11 cellular contexts compared by ENCODE assay signal in genomic region chr1:78691995-78692747, GRCh38. TPM values are rescaled to one million over a fixed set of nuclear protein-coding genes. Genes with fewer than 3 reads are reported as not detected.
A peak's percentile ranks its signal among the peaks of the same experiment; 100 is the strongest.
DNase-seq lines count a peak whose midpoint lies in the region; TF ChIP-seq lines count a peak whose summit lies in the region.
"Had no signal": no experiment of that assay in that cellular context is flagged by ENCODE, and none has a peak within 500 bp of the region (broad histone marks: within the 10 kb centered on the region; RNA-seq: fewer than 3 reads in every experiment).

No MANE protein-coding gene starts in this region.

- H3K4me3 ChIP-seq in HEK293 (ENCODE audit: low read depth, low read length) (no peak overlapping the region), fibroblast of the aortic adventitia (ENCODE audit: low read depth, low read length) (no peak overlapping the region), prostate gland (no peak overlapping the region), lower leg skin (ENCODE audit: low read depth, poor library complexity, severe bottlenecking) (no peak overlapping the region)

- H3K27ac ChIP-seq in HEK293 (ENCODE audit: extremely low read depth, low read depth, low read length): no peak overlapping the region
- no peak overlapping the region for H3K27ac ChIP-seq in prostate gland

- no peak for TF ChIP-seq POLR2A in prostate gland (IDR thresholded peaks at IDR 0.05)
- no peak for TF ChIP-seq POLR2A in lower leg skin (IDR thresholded peaks at IDR 0.05)

- no peak for TF ChIP-seq CTCF in HEK293 (tag by site-specific recombination; IDR thresholded peaks at IDR 0.05)
- TF ChIP-seq CTCF in fibroblast of the aortic adventitia (IDR thresholded peaks at IDR 0.05; ENCODE audit: insufficient read depth, low read length): no peak
- TF ChIP-seq CTCF in prostate gland (IDR thresholded peaks at IDR 0.05): no peak
- no peak for TF ChIP-seq CTCF in lower leg skin (IDR thresholded peaks at IDR 0.05)

- H3K36me3 ChIP-seq in HEK293 (ENCODE audit: control insufficient read depth in 2 of 2, insufficient read depth in 1 of 2, low read length in 2 of 2) (no peaks in the 10 kb centered on the region), prostate gland (no peaks in the 10 kb centered on the region)

- H3K4me1 ChIP-seq in HEK293 (ENCODE audit: control insufficient read depth, insufficient read depth, low read length) (no peaks in the 10 kb centered on the region), prostate gland (replicated peaks) (no peaks in the 10 kb centered on the region)

- CTCF ChIA-PET in HEK293 (lab: Yijun Ruan, JAX): no interaction called here

- DNase-seq in DMS53 treated with DMSO at 0.1 percent for 48 hours (lab: John Stamatoyannopoulos, UW; ENCODE audit: unreplicated experiment): peak; percentile 84
- DNase-seq in RPMI7951 (ENCODE audit: low read depth): peak; percentile 72
- peak; percentile 46 for DNase-seq in fibroblast of the aortic adventitia (ENCODE audit: low read depth)
- no peak for DNase-seq in prostate gland (ENCODE audit: low spot score)
- DNase-seq in T-helper 1 cell: no peak
- no peak for DNase-seq in lower leg skin (ENCODE audit: low spot score in 2 of 2)
- DNase-seq: activated naive CD8-positive, alpha-beta T cell treated with anti-CD3 and anti-CD28 coated beads, Interleukin-2, amount 10 ng/mL, durations not matched to agents 7 days and 5 days; CD4-positive, CD25-positive, alpha-beta regulatory T cell; erythroblast; NCI-H1694 had no signal

- intact Hi-C loops in prostate gland (cut with DNase I) (no loop called here), lower leg skin (cut with DNase I; ENCODE audit: low total_unique reads) (no loop called here)

- H3K9me3 ChIP-seq in HEK293 (ENCODE audit: control insufficient read depth, insufficient read depth, low read depth, low read length) (no peaks in the 10 kb centered on the region), prostate gland (no peaks in the 10 kb centered on the region)

- no peaks in the 10 kb centered on the region for H3K27me3 ChIP-seq in prostate gland (replicated peaks; ENCODE audit: insufficient read depth)

- POLR2A ChIA-PET in HEK293 (lab: Yijun Ruan, JAX): no interaction called here

- WGBS in prostate gland: 64% methylated on average over 4 of the region's 4 CpGs
- WGBS in lower leg skin, 2 donors: 59% methylated on average over 4 of the region's 4 CpGs

TF ChIP-seq in HEK293, 187 proteins besides CTCF, POLR2A, EP300 and RAD21:
- TF ChIP-seq PRDM1 (tag by site-specific recombination; IDR thresholded peaks at IDR 0.05) (no peak), SETDB1 (IDR thresholded peaks at IDR 0.05; ENCODE audit: insufficient read length, low read length) (peak; percentile 26), ZNF202 (tag by site-specific recombination; IDR thresholded peaks at IDR 0.05; ENCODE audit: borderline replicate concordance) (no peak), KLF7 (tag by site-specific recombination; IDR thresholded peaks at IDR 0.05; ENCODE audit: borderline replicate concordance) (no peak), ZNF404 (tag by site-specific recombination; IDR thresholded peaks at IDR 0.05) (no peak)

RNA-seq across cellular contexts. Expression of gene IFI44, which starts 42.5 kb away (rescaled TPM):
- 97.0 and 107 TPM in 2 replicates for total RNA-seq in RPMI7951 (2014; rRNA removed; shearing (Covaris generic))
- total RNA-seq in fibroblast of the aortic adventitia (ENCODE audit: low replicate concordance) (14.2 and 66.6 TPM in 2 replicates), prostate gland (10 to 100 TPM in 1 of 2 donors, 1 to 10 TPM in 1; 5.3 to 23.9 TPM), lower leg skin (10 to 100 TPM in 1 of 4 donors, 1 to 10 TPM in 3; 4.4 to 13.1 (median 5.2) TPM)

Comparison
In these comparisons a context has a peak if more than half of its experiments do, and no peak if none do; other contexts are left out.
1. DNase-seq: peak in DMS53 treated with DMSO at 0.1 percent for 48 hours (single experiment), RPMI7951 (single experiment) and fibroblast of the aortic adventitia (single experiment); none in prostate gland (single experiment), T-helper 1 cell (0 of 5) and lower leg skin (0 of 2).